1 cellular context compared by ENCODE assay signal in genomic region chr1:53740621-53741105, GRCh38.
TF ChIP-seq lines count a peak whose summit lies in the region.

No MANE protein-coding gene starts in this region.

TF ChIP-seq in IMR-90, 13 proteins besides CTCF, POLR2A, EP300 and RAD21 (continued from another document):
- TF ChIP-seq, protein P1, sequence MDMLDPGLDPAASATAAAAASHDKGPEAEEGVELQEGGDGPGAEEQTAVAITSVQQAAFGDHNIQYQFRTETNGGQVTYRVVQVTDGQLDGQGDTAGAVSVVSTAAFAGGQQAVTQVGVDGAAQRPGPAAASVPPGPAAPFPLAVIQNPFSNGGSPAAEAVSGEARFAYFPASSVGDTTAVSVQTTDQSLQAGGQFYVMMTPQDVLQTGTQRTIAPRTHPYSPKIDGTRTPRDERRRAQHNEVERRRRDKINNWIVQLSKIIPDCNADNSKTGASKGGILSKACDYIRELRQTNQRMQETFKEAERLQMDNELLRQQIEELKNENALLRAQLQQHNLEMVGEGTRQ (IDR thresholded peaks at IDR 0.05; ENCODE audit: low read depth, low read length), result no peak
- TF ChIP-seq MAFK (IDR thresholded peaks at IDR 0.05; ENCODE audit: low read depth, low read length), result no peak
- no peak for TF ChIP-seq NFE2L2 (IDR thresholded peaks at IDR 0.05; ENCODE audit: low read depth, low read length)
- TF ChIP-seq MXI1 (IDR thresholded peaks at IDR 0.05; ENCODE audit: borderline replicate concordance, low read depth, low read length), result 0 out of 2 replicates have a peak, but pooled peaks have one; percentile 37
- peak; percentile 51; the same call in 1 of the 2 replicates for TF ChIP-seq BHLHE40 (IDR thresholded peaks at IDR 0.05; ENCODE audit: low read depth, low read length)
- no peak for TF ChIP-seq CEBPB (IDR thresholded peaks at IDR 0.05; ENCODE audit: low read depth, low read length)
- no peak for TF ChIP-seq RFX5 (IDR thresholded peaks at IDR 0.05; ENCODE audit: low read depth, low read length)
- TF ChIP-seq FOS (IDR thresholded peaks at IDR 0.05; ENCODE audit: low read depth, low read length), result peak; percentile 38; the same call in 1 of the 2 replicates
- TF ChIP-seq, protein P2, sequence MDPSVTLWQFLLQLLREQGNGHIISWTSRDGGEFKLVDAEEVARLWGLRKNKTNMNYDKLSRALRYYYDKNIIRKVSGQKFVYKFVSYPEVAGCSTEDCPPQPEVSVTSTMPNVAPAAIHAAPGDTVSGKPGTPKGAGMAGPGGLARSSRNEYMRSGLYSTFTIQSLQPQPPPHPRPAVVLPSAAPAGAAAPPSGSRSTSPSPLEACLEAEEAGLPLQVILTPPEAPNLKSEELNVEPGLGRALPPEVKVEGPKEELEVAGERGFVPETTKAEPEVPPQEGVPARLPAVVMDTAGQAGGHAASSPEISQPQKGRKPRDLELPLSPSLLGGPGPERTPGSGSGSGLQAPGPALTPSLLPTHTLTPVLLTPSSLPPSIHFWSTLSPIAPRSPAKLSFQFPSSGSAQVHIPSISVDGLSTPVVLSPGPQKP (IDR thresholded peaks at IDR 0.05; ENCODE audit: borderline replicate concordance, low read depth, low read length), result no peak
- no peak for TF ChIP-seq CHD1 (IDR thresholded peaks at IDR 0.05; ENCODE audit: low read depth, low read length)
